In genomic region chr19:17677002-17677401, GRCh38 we compare ENCODE assay signal across 16 cellular contexts. TPM values are rescaled to one million over a fixed set of nuclear protein-coding genes. Genes with fewer than 3 reads are reported as not detected.
DNase-seq lines count a peak whose midpoint lies in the region; ATAC-seq, FAIRE-seq and TF ChIP-seq lines count a peak whose summit lies in the region.
"Had no signal": no experiment of that assay in that cellular context is flagged by ENCODE, and none has a peak within 500 bp of the region (broad histone marks: within the 10 kb centered on the region; RNA-seq: fewer than 3 reads in every experiment).

No MANE protein-coding gene starts in this region.

- CTCF ChIA-PET in K562 (lab: Yijun Ruan, JAX; ENCODE audit: low intra/inter-chr PET ratio): interaction anchor here (0.6 to 0.7 kb wide), 3 partner anchors 71 to 211 kb away, joined by 3 to 7 read pairs (median 4); no protein-coding TSS in a partner anchor

- no peak for TF ChIP-seq POLR2A in K562 (conservative IDR thresholded peaks at IDR 0.05)

- H3K36me3 ChIP-seq in DOHH2 (ENCODE audit: control insufficient read depth, low read length) (no peaks in the 10 kb centered on the region), K562 (ENCODE audit: control insufficient read depth, insufficient read depth, low read length) (no peaks in the 10 kb centered on the region)

- H3K4me1 ChIP-seq in DOHH2 (ENCODE audit: control insufficient read depth, low read length) (peaks cover 9% of the 10 kb centered on the region), K562 (replicated peaks in 1 of 2; ENCODE audit: control insufficient read depth in 2 of 2, insufficient read depth in 2 of 2, low read length in 2 of 2) (peaks cover 10 to 15% of the 10 kb centered on the region in 2 experiments; a peak in 4 of 5 replicates)

- POLR2A ChIA-PET in K562 (lab: Yijun Ruan, JAX): no interaction called here

- H4K20me1 ChIP-seq in DOHH2 (ENCODE audit: control insufficient read depth, insufficient read depth, low read depth, low read length) (no peaks in the 10 kb centered on the region), K562 (replicated peaks; ENCODE audit: control insufficient read depth, insufficient read depth, low read length) (peaks cover 11% of the 10 kb centered on the region)

- no peaks in the 10 kb centered on the region for H3K9me3 Mint-ChIP-seq in activated T-helper 1 cell treated with anti-CD3 and anti-CD28 coated beads, Interleukin-12 subunit alpha, Interleukin-12 subunit beta, Interleukin-2, Interleukin-4 antibody, amounts not matched to agents 30 ng/mL and 10 ng/mL and 1 ng/mL, durations not matched to agents 14 hours and 24 hours and 36 hours

- peaks cover 4% of the 10 kb centered on the region for H3K4me1 Mint-ChIP-seq in activated T-helper 1 cell treated with anti-CD3 and anti-CD28 coated beads, Interleukin-12 subunit alpha, Interleukin-12 subunit beta, Interleukin-2, Interleukin-4 antibody, amounts not matched to agents 30 ng/mL and 10 ng/mL and 1 ng/mL, durations not matched to agents 14 hours and 24 hours and 36 hours (ENCODE audit: low read depth)

- H3K79me2 ChIP-seq in DOHH2 (ENCODE audit: control insufficient read depth, low read length): no peaks in the 10 kb centered on the region
- H3K79me2 ChIP-seq in K562 (ENCODE audit: control insufficient read depth, insufficient read depth, low read length): no peaks in the 10 kb centered on the region

- ATAC-seq in K562 (peak; percentile 62), HG02840 (IDR thresholded peaks at IDR 0.05; ENCODE audit: low FRiP score, unreplicated experiment) (no peak)
- ATAC-seq: Right ventricle myocardium inferior had no signal

- no peak overlapping the region for H3K4me3 Mint-ChIP-seq in activated T-helper 1 cell treated with anti-CD3 and anti-CD28 coated beads, Interleukin-12 subunit alpha, Interleukin-12 subunit beta, Interleukin-2, Interleukin-4 antibody, amounts not matched to agents 30 ng/mL and 10 ng/mL and 1 ng/mL, durations not matched to agents 14 hours and 24 hours and 36 hours
- H3K4me3 Mint-ChIP-seq: CD4-positive, CD25-positive, alpha-beta regulatory T cell had no signal

- in situ Hi-C loops in K562 (cut with MboI): no loop called here

- no peak overlapping the region for H2AFZ ChIP-seq in K562 (ENCODE audit: low read depth, low read length)
- H2AFZ ChIP-seq: GM23248 had no signal

- no peak overlapping the region for H3K27ac ChIP-seq in 22Rv1
- H3K27ac ChIP-seq in DOHH2 (ENCODE audit: low read depth, low read length): no peak overlapping the region
- H3K27ac ChIP-seq in K562 (ENCODE audit: extremely low read depth, low read depth, low read length): no peak overlapping the region
- H3K27ac ChIP-seq: GM23248 had no signal

- H3K36me3 Mint-ChIP-seq in activated T-helper 1 cell treated with anti-CD3 and anti-CD28 coated beads, Interleukin-12 subunit alpha, Interleukin-12 subunit beta, Interleukin-2, Interleukin-4 antibody, amounts not matched to agents 30 ng/mL and 10 ng/mL and 1 ng/mL, durations not matched to agents 14 hours and 24 hours and 36 hours (ENCODE audit: low read depth): no peaks in the 10 kb centered on the region
- H3K36me3 Mint-ChIP-seq: CD4-positive, CD25-positive, alpha-beta regulatory T cell had no signal

- H3K4me3 ChIP-seq in DOHH2 (ENCODE audit: low read length): no peak overlapping the region
- H3K4me3 ChIP-seq in K562: no peak overlapping the region
- H3K4me3 ChIP-seq: GM23248 had no signal

- WGBS in K562 (ENCODE audit: insufficient coverage, low coverage, missing lambda C conversion rate): 17% methylated on average over 2 of the region's 2 CpGs

- H3F3A ChIP-seq in DOHH2 (ENCODE audit: control insufficient read depth, insufficient read depth): no peaks in the 10 kb centered on the region

- H3K4me2 ChIP-seq in DOHH2 (ENCODE audit: low read length): no peak overlapping the region
- H3K4me2 ChIP-seq in K562 (ENCODE audit: insufficient read depth, low read length): no peak overlapping the region

- DNase-seq in NAMALWA (ENCODE audit: low spot score) (peak; percentile 36), K562 (ENCODE audit: extremely low read depth in 1 of 4, low spot score in 3 of 4) (peak; percentile 45 to 71 (median 50)), NOMO-1 treated with dmso at 0.1 percent for 144 hours (lab: John Stamatoyannopoulos, UW; ENCODE audit: unreplicated experiment) (no peak), hepatic stellate cell (ENCODE audit: low spot score) (no peak)
- no peak for DNase-seq in activated T-helper 1 cell treated with anti-CD3 and anti-CD28 coated beads, Interleukin-12 subunit alpha, Interleukin-12 subunit beta, Interleukin-2, Interleukin-4 antibody, amounts not matched to agents 30 ng/mL and 10 ng/mL and 1 ng/mL, durations not matched to agents 14 hours and 24 hours and 36 hours (ENCODE audit: low spot score)
- DNase-seq: activated effector memory CD4-positive, alpha-beta T cell treated with Interleukin-2 at 50 U/mL for 16 hours; central memory CD4-positive, alpha-beta T cell; GM23248; NCI-H2029 treated with DMSO at 0.1 percent for 48 hours; retina had no signal

- no peaks in the 10 kb centered on the region for H3K9me3 ChIP-seq in DOHH2 (ENCODE audit: control insufficient read depth, insufficient read depth, low read length)
- no peaks in the 10 kb centered on the region for H3K9me3 ChIP-seq in K562 (replicated peaks; ENCODE audit: control insufficient read depth, insufficient read depth, low read depth, low read length)

- H3K27me3 ChIP-seq in DOHH2 (ENCODE audit: control insufficient read depth, low read length) (peaks cover 20% of the 10 kb centered on the region), K562 (ENCODE audit: control insufficient read depth in 2 of 2, insufficient read depth in 2 of 2, low read length in 2 of 2) (no peaks in the 10 kb centered on the region; a peak in 2 of 5 replicates)

- BruUV-seq in K562 (replicated peaks; lab: Mats Ljungman, UMichigan): no TSS peak

- no peaks in the 10 kb centered on the region for H3K9me2 ChIP-seq in DOHH2 (replicated peaks; ENCODE audit: control insufficient read depth, low read length)

- TF ChIP-seq RAD21 in K562 (CRISPR knock-in tag; conservative IDR thresholded peaks at IDR 0.05 in 1 of 2, IDR thresholded peaks at IDR 0.05 in 1 of 2): peak in 1 of 2 experiments; percentile 62; a peak in 2 of 4 replicates

- no peak overlapping the region for H3K27ac Mint-ChIP-seq in activated T-helper 1 cell treated with anti-CD3 and anti-CD28 coated beads, Interleukin-12 subunit alpha, Interleukin-12 subunit beta, Interleukin-2, Interleukin-4 antibody, amounts not matched to agents 30 ng/mL and 10 ng/mL and 1 ng/mL, durations not matched to agents 14 hours and 24 hours and 36 hours

- peak; percentile 43 for TF ChIP-seq CTCF in 22Rv1 (IDR thresholded peaks at IDR 0.05)
- TF ChIP-seq CTCF in DOHH2 (IDR thresholded peaks at IDR 0.05; ENCODE audit: low read depth, low read length, poor library complexity, severe bottlenecking): peak; percentile 56
- peak; percentile 54 to 71 (median 55); a peak in 4 of 6 replicates for TF ChIP-seq CTCF in K562 (IDR thresholded peaks at IDR 0.05 in 2 of 3, conservative IDR thresholded peaks at IDR 0.05 in 1 of 3; ENCODE audit: insufficient read depth in 2 of 3, low read depth in 1 of 3, low read length in 3 of 3)

- no peak for FAIRE-seq in K562 (lab: Jason Lieb, UNC)
- FAIRE-seq: GM12891 had no signal

- H3K9ac ChIP-seq in K562 (ENCODE audit: insufficient read depth in 1 of 2, low read depth in 2 of 2, low read length in 2 of 2): no peak overlapping the region
- H3K9ac ChIP-seq: GM23248 had no signal

- TF ChIP-seq EP300 in K562 (IDR thresholded peaks at IDR 0.05; ENCODE audit: low read length): no peak

- intact Hi-C loops in K562 (cut with micrococcal nuclease): loop anchor here (10.0 kb wide), 1 partner anchor 222 kb away; no protein-coding TSS in a partner anchor
- intact Hi-C loops in activated T-helper 1 cell treated with anti-CD3 and anti-CD28 coated beads, Interleukin-12 subunit alpha, Interleukin-12 subunit beta, Interleukin-2, Interleukin-4 antibody, amounts not matched to agents 30 ng/mL and 10 ng/mL and 1 ng/mL, durations not matched to agents 14 hours and 24 hours and 36 hours (cut with micrococcal nuclease): no loop called here

- H3K9me1 ChIP-seq in K562 (ENCODE audit: control insufficient read depth, insufficient read depth, low read length): no peaks in the 10 kb centered on the region

- H3K27me3 Mint-ChIP-seq in activated T-helper 1 cell treated with anti-CD3 and anti-CD28 coated beads, Interleukin-12 subunit alpha, Interleukin-12 subunit beta, Interleukin-2, Interleukin-4 antibody, amounts not matched to agents 30 ng/mL and 10 ng/mL and 1 ng/mL, durations not matched to agents 14 hours and 24 hours and 36 hours (ENCODE audit: insufficient read depth): peaks cover 28% of the 10 kb centered on the region

RNA-seq across cellular contexts. Expression of gene UNC13A, which starts 11.2 kb away (rescaled TPM):
- 5.0 and 12.3 TPM in 2 replicates for total RNA-seq in K562 (2011; cell fraction: chromatin; rRNA removed; ENCODE audit: low replicate concordance)
- 2.5 and 5.7 TPM in 2 replicates for total RNA-seq in K562 (2011; cell fraction: nucleolus; rRNA removed)
- 2.9 and 4.6 TPM in 2 replicates for total RNA-seq in K562 (2011; cell fraction: nucleoplasm; rRNA removed)
- total RNA-seq in K562 (2014; rRNA removed): 0.24 and 0.27 TPM in 2 replicates
- total RNA-seq in K562 (2014; rRNA removed; fragmentation: Illumina TruSeq; extraction: Trizol): 0.18 and 0.19 TPM in 2 replicates
- 0.15 and 0.25 TPM in 2 replicates for total RNA-seq in K562 (2015; rRNA removed; fragmentation: Illumina TruSeq; extraction: Trizol)
- total RNA-seq in K562 (2021): 0.13 and 0.38 TPM in 2 replicates
- polyA plus RNA-seq in K562 (2011; rRNA removed): 0.34 and 1.0 TPM in 2 replicates
- 0.24 and 0.81 TPM in 2 replicates for polyA plus RNA-seq in K562 (2011; cell fraction: cytosol; rRNA removed)
- 1.5 and 8.3 TPM in 2 replicates for polyA plus RNA-seq in K562 (2011; cell fraction: nucleus; rRNA removed)
- 0.28 and 0.66 TPM in 2 replicates for polyA plus RNA-seq in K562 (2012)
- 0.28 and 0.31 TPM in 2 replicates for polyA plus RNA-seq in K562 (2014; fragmentation: Illumina TruSeq; extraction: Trizol)
- polyA plus RNA-seq in K562 (2014; fragmentation: Nextera tagmentation; extraction: Ambion mirVana): under 1 TPM; 0.03 to 0.04 TPM
- 0.16 and 0.20 TPM in 2 replicates for polyA plus RNA-seq in K562 (2014; rRNA removed)
- 0.63 and 1.4 TPM in 2 replicates for polyA minus RNA-seq in K562 (2011; rRNA and poly(A)+ RNA removed)
- 0.27 and 0.95 TPM in 2 replicates for polyA minus RNA-seq in K562 (2011; cell fraction: cytosol; rRNA and poly(A)+ RNA removed)
- 1.1 and 2.3 TPM in 2 replicates for polyA minus RNA-seq in K562 (2011; cell fraction: nucleus; rRNA and poly(A)+ RNA removed)
- total RNA-seq in activated T-helper 1 cell treated with anti-CD3 and anti-CD28 coated beads, Interleukin-12 subunit alpha, Interleukin-12 subunit beta, Interleukin-2, Interleukin-4 antibody, amounts not matched to agents 30 ng/mL and 10 ng/mL and 1 ng/mL, durations not matched to agents 14 hours and 24 hours and 36 hours: 0.02 TPM in 1 of 2 replicates, not detected in the other
- total RNA-seq: CD4-positive, CD25-positive, alpha-beta regulatory T cell had no signal
- polyA plus RNA-seq: CD4-positive, CD25-positive, alpha-beta regulatory T cell had no signal

RNA-seq across cellular contexts. Expression of gene MAP1S, which starts 42.3 kb away (rescaled TPM):
- 19.7 and 56.1 TPM in 2 replicates for total RNA-seq in K562 (2011; cell fraction: chromatin; rRNA removed; ENCODE audit: low replicate concordance)
- total RNA-seq in K562 (2011; cell fraction: nucleolus; rRNA removed): 33.4 and 40.5 TPM in 2 replicates
- 34.0 and 46.6 TPM in 2 replicates for total RNA-seq in K562 (2011; cell fraction: nucleoplasm; rRNA removed)
- total RNA-seq in K562 (2014; rRNA removed) (23.0 and 36.9 TPM in 2 replicates), K562 (2014; rRNA removed; fragmentation: Illumina TruSeq; extraction: Trizol) (3.0 and 5.3 TPM in 2 replicates), K562 (2015; rRNA removed; fragmentation: Illumina TruSeq; extraction: Trizol) (9.5 and 11.0 TPM in 2 replicates), K562 (2021) (79.8 and 81.0 TPM in 2 replicates)
- polyA plus RNA-seq in K562 (2011; rRNA removed) (5.9 and 18.2 TPM in 2 replicates), K562 (2014; fragmentation: Illumina TruSeq; extraction: Trizol) (33.0 and 48.4 TPM in 2 replicates), K562 (2014; fragmentation: Nextera tagmentation; extraction: Ambion mirVana) (1 to 10 TPM; 2.0 to 3.0 TPM), K562 (2014; rRNA removed) (12.2 and 13.9 TPM in 2 replicates)
- polyA plus RNA-seq in K562 (2011; cell fraction: cytosol; rRNA removed): 11.0 and 28.6 TPM in 2 replicates
- 17.9 and 37.4 TPM in 2 replicates for polyA plus RNA-seq in K562 (2011; cell fraction: nucleus; rRNA removed)
- 85.3 and 93.8 TPM in 2 replicates for polyA plus RNA-seq in K562 (2012)
- 12.8 and 15.3 TPM in 2 replicates for polyA minus RNA-seq in K562 (2011; rRNA and poly(A)+ RNA removed)
- polyA minus RNA-seq in K562 (2011; cell fraction: cytosol; rRNA and poly(A)+ RNA removed): 65.8 and 95.4 TPM in 2 replicates
- polyA minus RNA-seq in K562 (2011; cell fraction: nucleus; rRNA and poly(A)+ RNA removed): 15.6 and 19.3 TPM in 2 replicates
- 81.7 and 83.7 TPM in 2 replicates for total RNA-seq in activated T-helper 1 cell treated with anti-CD3 and anti-CD28 coated beads, Interleukin-12 subunit alpha, Interleukin-12 subunit beta, Interleukin-2, Interleukin-4 antibody, amounts not matched to agents 30 ng/mL and 10 ng/mL and 1 ng/mL, durations not matched to agents 14 hours and 24 hours and 36 hours

Comparison
In these comparisons a context has a peak if more than half of its experiments do, and no peak if none do; other contexts are left out.
1. DNase-seq: peak in NAMALWA (single experiment) and K562 (4 of 4); none in activated T-helper 1 cell treated with anti-CD3 and anti-CD28 coated beads, Interleukin-12 subunit alpha, Interleukin-12 subunit beta, Interleukin-2, Interleukin-4 antibody, amounts not matched to agents 30 ng/mL and 10 ng/mL and 1 ng/mL, durations not matched to agents 14 hours and 24 hours and 36 hours (single experiment), NOMO-1 treated with dmso at 0.1 percent for 144 hours (single experiment) and hepatic stellate cell (single experiment).
2. Peak in every context shown above with its lines, with median percentiles within 50 percentile points of each other: CTCF ChIP-seq.